In the genomic region with DNA sequence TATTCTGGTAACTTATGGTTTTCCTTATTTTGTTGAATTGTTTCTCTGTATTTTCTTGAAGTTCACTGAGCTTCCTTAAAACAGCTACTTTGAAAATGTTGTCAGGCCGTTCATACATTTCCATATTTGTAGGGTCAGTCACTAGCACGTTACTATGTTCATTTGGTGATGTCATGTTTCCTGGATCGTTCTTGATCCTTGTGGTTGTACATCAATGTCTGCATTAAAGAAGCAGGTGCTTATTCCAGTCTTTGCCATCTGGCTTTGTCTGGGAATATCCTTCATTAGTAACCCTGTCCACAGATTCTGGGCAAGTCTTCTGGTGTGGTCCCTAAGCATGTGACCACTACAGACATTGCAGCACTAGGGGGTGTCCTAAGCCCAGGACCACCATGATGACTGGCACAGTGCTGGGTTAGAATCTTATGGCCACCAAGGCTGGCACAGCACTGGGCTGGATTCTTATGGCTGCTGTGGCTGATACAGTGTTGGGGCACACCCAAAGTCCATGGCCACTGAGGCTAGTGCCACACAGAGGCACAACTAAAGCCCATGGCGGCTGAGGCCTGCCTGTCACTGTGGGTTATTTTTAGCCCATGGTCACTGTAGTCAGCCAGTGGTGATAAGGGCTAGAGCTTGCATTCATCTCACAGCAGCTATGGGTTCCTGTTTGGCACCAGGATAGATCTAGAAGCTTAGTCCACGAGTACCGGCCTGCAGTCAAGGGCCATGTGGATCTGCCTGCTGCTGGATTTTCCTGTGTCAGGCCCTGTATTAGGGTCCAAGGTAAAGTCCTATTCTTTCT, we compare ENCODE assay signal across 1 cellular context.
TF ChIP-seq lines count a peak whose summit lies in the region.

No MANE protein-coding gene starts in this region.

TF ChIP-seq in K562, 482 proteins besides CTCF, POLR2A, EP300 and RAD21:
- TF ChIP-seq RBFOX2 (IDR thresholded peaks at IDR 0.05; ENCODE audit: low read depth, low read length) (no peak), KLF10 (CRISPR knock-in tag; IDR thresholded peaks at IDR 0.05) (no peak), MEF2D (tag; conservative IDR thresholded peaks at IDR 0.05; ENCODE audit: low read depth) (peak; percentile 88), MLLT1 (IDR thresholded peaks at IDR 0.05) (no peak), NFATC3 (IDR thresholded peaks at IDR 0.05) (no peak), MEF2A (IDR thresholded peaks at IDR 0.05; ENCODE audit: control insufficient read depth, low read depth, low read length) (peak; percentile 69; the same call in 1 of the 2 replicates), GABPB1 (CRISPR knock-in tag; IDR thresholded peaks at IDR 0.05) (no peak)
